ENCODE assay signal across 11 cellular contexts in genomic region chr10:79483948-79484347, GRCh38. TPM values are rescaled to one million over a fixed set of nuclear protein-coding genes. Genes with fewer than 3 reads are reported as not detected.
DNase-seq lines count a peak whose midpoint lies in the region; ATAC-seq and TF ChIP-seq lines count a peak whose summit lies in the region.
"Had no signal": no experiment of that assay in that cellular context is flagged by ENCODE, and none has a peak within 500 bp of the region (broad histone marks: within the 10 kb centered on the region; RNA-seq: fewer than 3 reads in every experiment).

No MANE protein-coding gene starts in this region.

- H3K9me3 Mint-ChIP-seq in activated CD8-positive, alpha-beta T cell treated with anti-CD3 and anti-CD28 coated beads, Interleukin-2, amount 10 ng/mL, durations not matched to agents 7 days and 5 days (ENCODE audit: insufficient read depth) = no peaks in the 10 kb centered on the region

- H3K4me3 ChIP-seq in adipocyte (ENCODE audit: low read length) (peak overlapping the region; percentile 33), smooth muscle cell (no peak overlapping the region)

- POLR2A ChIA-PET in activated CD8-positive, alpha-beta T cell treated with anti-CD3 and anti-CD28 coated beads, Interleukin-2, amount 10 ng/mL, durations not matched to agents 7 days and 5 days (lab: Charles Lee) = no interaction called here

- ATAC-seq in GM18868 (IDR thresholded peaks at IDR 0.05; ENCODE audit: unreplicated experiment) (no peak), GM18502 (IDR thresholded peaks at IDR 0.05; ENCODE audit: poor library complexity, unreplicated experiment) (no peak), HG02981 (IDR thresholded peaks at IDR 0.05; ENCODE audit: unreplicated experiment) (no peak)
- ATAC-seq in activated CD8-positive, alpha-beta T cell treated with anti-CD3 and anti-CD28 coated beads, Interleukin-2, amount 10 ng/mL, durations not matched to agents 7 days and 5 days = no peak

- H3K36me3 Mint-ChIP-seq in activated CD8-positive, alpha-beta T cell treated with anti-CD3 and anti-CD28 coated beads, Interleukin-2, amount 10 ng/mL, durations not matched to agents 7 days and 5 days (ENCODE audit: low read depth) = no peaks in the 10 kb centered on the region

- no peak for TF ChIP-seq CTCF in smooth muscle cell (IDR thresholded peaks at IDR 0.05; ENCODE audit: borderline replicate concordance, insufficient read depth, poor library complexity, severe bottlenecking)

- H3K36me3 ChIP-seq in adipocyte (ENCODE audit: control insufficient read depth, insufficient read depth, low read length, severe bottlenecking) = no peaks in the 10 kb centered on the region
- H3K36me3 ChIP-seq in smooth muscle cell (ENCODE audit: low read depth) = no peaks in the 10 kb centered on the region

- H3K4me1 Mint-ChIP-seq in activated CD8-positive, alpha-beta T cell treated with anti-CD3 and anti-CD28 coated beads, Interleukin-2, amount 10 ng/mL, durations not matched to agents 7 days and 5 days (ENCODE audit: low read depth) = peaks cover 3% of the 10 kb centered on the region

- CTCF ChIA-PET in activated CD8-positive, alpha-beta T cell treated with anti-CD3 and anti-CD28 coated beads, Interleukin-2, amount 10 ng/mL, durations not matched to agents 7 days and 5 days (lab: Charles Lee) = no interaction called here

- no peak overlapping the region for H3K27ac Mint-ChIP-seq in activated CD8-positive, alpha-beta T cell treated with anti-CD3 and anti-CD28 coated beads, Interleukin-2, amount 10 ng/mL, durations not matched to agents 7 days and 5 days
- H3K27ac Mint-ChIP-seq: nephron progenitor cell had no signal

- H3K27me3 ChIP-seq in adipocyte (replicated peaks; ENCODE audit: control insufficient read depth, insufficient read depth, low read length) (no peaks in the 10 kb centered on the region), smooth muscle cell (ENCODE audit: low read depth) (no peaks in the 10 kb centered on the region)

- peaks cover 18% of the 10 kb centered on the region for H3K27me3 Mint-ChIP-seq in activated CD8-positive, alpha-beta T cell treated with anti-CD3 and anti-CD28 coated beads, Interleukin-2, amount 10 ng/mL, durations not matched to agents 7 days and 5 days (ENCODE audit: low read depth)

- DNase-seq in EL = peak; percentile 88
- DNase-seq in adipocyte (ENCODE audit: low read depth) = peak; percentile 82
- peak; percentile 71 for DNase-seq in hepatic stellate cell (ENCODE audit: low spot score)
- no peak for DNase-seq in smooth muscle cell (lab: John Stamatoyannopoulos, UW; ENCODE audit: unreplicated experiment)
- DNase-seq in activated CD8-positive, alpha-beta T cell treated with anti-CD3 and anti-CD28 coated beads, Interleukin-2, amount 10 ng/mL, durations not matched to agents 7 days and 5 days = no peak
- DNase-seq: effector CD8-positive, alpha-beta T cell; NCI-H1436 treated with DMSO at 0.1 percent for 48 hours; nephron progenitor cell had no signal

- H3K27ac ChIP-seq in smooth muscle cell (ENCODE audit: low read depth) = peak overlapping the region; percentile 50

- no peak overlapping the region for H3K4me3 Mint-ChIP-seq in activated CD8-positive, alpha-beta T cell treated with anti-CD3 and anti-CD28 coated beads, Interleukin-2, amount 10 ng/mL, durations not matched to agents 7 days and 5 days
- H3K4me3 Mint-ChIP-seq: nephron progenitor cell had no signal

- H2AFZ ChIP-seq in smooth muscle cell (ENCODE audit: low read depth) = peak overlapping the region; percentile 74

- WGBS in smooth muscle cell (ENCODE audit: low lambda C conversion rate) = 45% methylated on average over 2 of the region's 2 CpGs

- H3K4me1 ChIP-seq in adipocyte (ENCODE audit: control insufficient read depth, insufficient read depth, low read length) (peaks cover 47% of the 10 kb centered on the region), smooth muscle cell (ENCODE audit: low read depth) (peaks cover 16% of the 10 kb centered on the region)

- no peaks in the 10 kb centered on the region for H4K20me1 ChIP-seq in smooth muscle cell (ENCODE audit: low read depth)

- H3F3A ChIP-seq in smooth muscle cell (ENCODE audit: low read depth) = peaks cover 16% of the 10 kb centered on the region

- H3K9ac ChIP-seq in adipocyte (ENCODE audit: low read length) (peak overlapping the region; percentile 45), smooth muscle cell (ENCODE audit: low read depth) (no peak overlapping the region)

- no peaks in the 10 kb centered on the region for H3K79me2 ChIP-seq in smooth muscle cell (ENCODE audit: low read depth)

- H3K9me3 ChIP-seq in adipocyte (ENCODE audit: control insufficient read depth, low read length) (no peaks in the 10 kb centered on the region), smooth muscle cell (replicated peaks; ENCODE audit: low read depth) (no peaks in the 10 kb centered on the region)

- peak overlapping the region; percentile 37 for H3K4me2 ChIP-seq in smooth muscle cell

RNA-seq across cellular contexts. Expression of gene EIF5AL1, which starts 28.4 kb away (rescaled TPM):
- 0.49 and 0.58 TPM in 2 replicates for total RNA-seq in smooth muscle cell
- polyA plus RNA-seq in smooth muscle cell = 1.6 TPM in 2 replicates
- total RNA-seq in activated CD8-positive, alpha-beta T cell treated with anti-CD3 and anti-CD28 coated beads, Interleukin-2, amount 10 ng/mL, durations not matched to agents 7 days and 5 days = under 1 TPM; 0.53 to 0.83 TPM

RNA-seq across cellular contexts. Expression of gene ZCCHC24, which starts 38.5 kb away (rescaled TPM):
- total RNA-seq in smooth muscle cell = 21.9 and 28.0 TPM in 2 replicates
- 30.6 and 52.1 TPM in 2 replicates for polyA plus RNA-seq in smooth muscle cell
- 1 to 10 TPM; 1.7 to 1.8 TPM for total RNA-seq in activated CD8-positive, alpha-beta T cell treated with anti-CD3 and anti-CD28 coated beads, Interleukin-2, amount 10 ng/mL, durations not matched to agents 7 days and 5 days

Comparison
In these comparisons a context has a peak if more than half of its experiments do, and no peak if none do; other contexts are left out.
1. DNase-seq: peak in EL (single experiment), adipocyte (single experiment) and hepatic stellate cell (single experiment); none in smooth muscle cell (single experiment) and activated CD8-positive, alpha-beta T cell treated with anti-CD3 and anti-CD28 coated beads, Interleukin-2, amount 10 ng/mL, durations not matched to agents 7 days and 5 days (single experiment).